ENCODE assay signal across 11 cellular contexts in the genomic region with DNA sequence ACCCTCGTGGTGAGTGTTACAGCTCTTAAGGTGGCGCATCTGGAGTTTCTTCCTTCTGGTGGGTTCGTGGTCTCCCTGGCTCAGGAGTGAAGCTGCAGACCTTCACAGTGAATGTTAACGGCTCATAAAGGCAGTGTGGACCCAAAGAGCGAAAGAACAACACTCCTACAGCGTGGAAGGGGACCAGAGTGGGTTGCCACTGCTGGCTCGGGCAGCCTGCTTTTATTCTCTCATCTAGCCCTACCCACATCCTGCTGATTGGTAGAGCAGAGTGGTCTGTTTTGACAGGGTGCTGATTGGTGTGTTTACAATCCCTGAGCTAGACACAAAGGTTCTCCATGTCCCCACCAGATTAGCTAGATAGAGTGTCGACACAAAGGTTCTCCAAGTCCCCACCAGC. TPM values are rescaled to one million over a fixed set of nuclear protein-coding genes. Genes with fewer than 3 reads are reported as not detected.
A peak's percentile ranks its signal among the peaks of the same experiment; 100 is the strongest.
DNase-seq lines count a peak whose midpoint lies in the region; ATAC-seq, FAIRE-seq and TF ChIP-seq lines count a peak whose summit lies in the region.
"Not testable (repeated sequence)": the region's sequence is repeated elsewhere in the genome, so short reads cannot be mapped to it uniquely, and the experiment has no call there.
"Had no signal": no experiment of that assay in that cellular context is flagged by ENCODE, and none has a peak within 500 bp of the region (broad histone marks: within the 10 kb centered on the region; RNA-seq: fewer than 3 reads in every experiment).

No MANE protein-coding gene starts in this region.

- not testable (repeated sequence) for TF ChIP-seq CTCF in DND-41 (IDR thresholded peaks at IDR 0.05; ENCODE audit: borderline replicate concordance, extremely low read depth, low read length, poor library complexity, severe bottlenecking); RWPE1 (conservative IDR thresholded peaks at IDR 0.05; ENCODE audit: low read depth); GM12878 (IDR thresholded peaks at IDR 0.05 in 2 of 3, conservative IDR thresholded peaks at IDR 0.05 in 1 of 3; ENCODE audit: control insufficient read depth in 2 of 3, extremely low read depth in 1 of 3, insufficient read depth in 1 of 3, low read depth in 3 of 3, low read length in 3 of 3); progenitor cell of endocrine pancreas (IDR thresholded peaks at IDR 0.05; ENCODE audit: unreplicated experiment)

- not testable (repeated sequence) for H3K79me1 ChIP-seq in mesendoderm (ENCODE audit: low read length)

- DNase-seq in DND-41, result peak; percentile 60
- not testable (repeated sequence) for DNase-seq in RWPE1 (ENCODE audit: low spot score); activated CD4-positive, alpha-beta T cell treated with anti-CD3 and anti-CD28 coated beads for 36 hours; activated T-helper 1 cell treated with anti-CD3 and anti-CD28 coated beads, Interleukin-12 subunit alpha, Interleukin-12 subunit beta, Interleukin-2, Interleukin-4 antibody, amounts not matched to agents 30 ng/mL and 10 ng/mL and 1 ng/mL, durations not matched to agents 14 hours and 24 hours and 36 hours (ENCODE audit: low spot score); GM12878 (ENCODE audit: low read depth, low spot score); progenitor cell of endocrine pancreas (ENCODE audit: low spot score, unreplicated experiment)
- peak; percentile 44 for DNase-seq in mesendoderm

- H3K4me3 Mint-ChIP-seq in activated CD4-positive, alpha-beta T cell treated with anti-CD3 and anti-CD28 coated beads for 36 hours, result peak overlapping the region; percentile 29
- peak overlapping the region; percentile 63 for H3K4me3 Mint-ChIP-seq in activated T-helper 1 cell treated with anti-CD3 and anti-CD28 coated beads, Interleukin-12 subunit alpha, Interleukin-12 subunit beta, Interleukin-2, Interleukin-4 antibody, amounts not matched to agents 30 ng/mL and 10 ng/mL and 1 ng/mL, durations not matched to agents 14 hours and 24 hours and 36 hours
- peak overlapping the region; percentile 41 for H3K4me3 Mint-ChIP-seq in progenitor cell of endocrine pancreas (ENCODE audit: low read depth)

- H2BK15ac ChIP-seq in mesendoderm (replicated peaks; ENCODE audit: low read depth), result not testable (repeated sequence)

- POLR2A ChIA-PET in RWPE1 (lab: Yijun Ruan, JAX; ENCODE audit: low non-redundant PET) (interaction anchor here (0.6 kb wide), 1 partner anchor 12 kb away, joined by 4 read pairs; no protein-coding TSS in a partner anchor), GM12878 (lab: Charles Lee) (interaction anchor here (0.6 to 3.7 kb wide), 3 partner anchors 30 to 36 kb away, joined by 6 to 27 read pairs (median 12); no protein-coding TSS in a partner anchor)
- POLR2A ChIA-PET in activated CD4-positive, alpha-beta T cell treated with anti-CD3 and anti-CD28 coated beads for 36 hours (lab: Charles Lee), result interaction anchor here (1.1 kb wide), 1 partner anchor 37 kb away, joined by 4 read pairs; no protein-coding TSS in a partner anchor

- BruUV-seq in GM12878 (replicated peaks; lab: Mats Ljungman, UMichigan), result not testable (repeated sequence)

- H3K4me1 ChIP-seq in DND-41 (ENCODE audit: insufficient read depth, low read length), result peaks cover 38% of the 10 kb centered on the region
- not testable (repeated sequence) for H3K4me1 ChIP-seq in GM12878 (ENCODE audit: control insufficient read depth, insufficient read depth, low read length); mesendoderm (ENCODE audit: control insufficient read depth, low read depth, low read length)

- not testable (repeated sequence) for H3K4me3 ChIP-seq in DND-41 (ENCODE audit: low read depth in 1 of 2, low read length in 2 of 2); GM12878; mesendoderm (ENCODE audit: low read length)

- TF ChIP-seq RAD21 in GM12878 (IDR thresholded peaks at IDR 0.05; ENCODE audit: insufficient read depth, low read depth, low read length), result not testable (repeated sequence)

- H3K4me1 Mint-ChIP-seq in activated CD4-positive, alpha-beta T cell treated with anti-CD3 and anti-CD28 coated beads for 36 hours, result peaks cover 26% of the 10 kb centered on the region
- peaks cover 35% of the 10 kb centered on the region for H3K4me1 Mint-ChIP-seq in activated T-helper 1 cell treated with anti-CD3 and anti-CD28 coated beads, Interleukin-12 subunit alpha, Interleukin-12 subunit beta, Interleukin-2, Interleukin-4 antibody, amounts not matched to agents 30 ng/mL and 10 ng/mL and 1 ng/mL, durations not matched to agents 14 hours and 24 hours and 36 hours (ENCODE audit: low read depth)
- H3K4me1 Mint-ChIP-seq in progenitor cell of endocrine pancreas (ENCODE audit: low read depth), result not testable (repeated sequence)

- peak overlapping the region; percentile 32 for H3K27ac ChIP-seq in DND-41 (ENCODE audit: low read length)
- H3K27ac ChIP-seq in RWPE1, result peak overlapping the region; percentile 95
- H3K27ac ChIP-seq in GM12878 (ENCODE audit: control insufficient read depth, insufficient read depth); mesendoderm (ENCODE audit: low read depth, low read length): not testable (repeated sequence)

- not testable (repeated sequence) for H2AFZ ChIP-seq in DND-41 (ENCODE audit: low read depth, low read length); GM12878 (ENCODE audit: control insufficient read depth, low read depth, low read length)

- H3K4ac ChIP-seq in mesendoderm (ENCODE audit: low read depth, low read length), result not testable (repeated sequence)

- 82% methylated on average over 8 of the region's 8 CpGs for WGBS in GM12878 (ENCODE audit: insufficient coverage, insufficient replicate concordance, low lambda C conversion rate, missing lambda C conversion rate)
- WGBS in mesendoderm (ENCODE audit: extremely low coverage, insufficient coverage, low lambda C conversion rate), result no CpG with 5 or more reads among the region's 8 CpGs

- H3K79me2 ChIP-seq in DND-41 (ENCODE audit: insufficient read depth, low read length) (peaks cover 37% of the 10 kb centered on the region), GM12878 (ENCODE audit: control insufficient read depth, insufficient read depth, low read length) (peaks cover 17% of the 10 kb centered on the region), mesendoderm (ENCODE audit: control insufficient read depth, insufficient read depth, low read length) (peaks cover 13% of the 10 kb centered on the region)

- RAD21 ChIA-PET in GM12878 (lab: Charles Lee; ENCODE audit: unreplicated experiment), result interaction anchor here (0.7 to 5.2 kb wide), 6 partner anchors 24 to 339 kb away, joined by 3 to 54 read pairs (median 4); no protein-coding TSS in a partner anchor

- H4K5ac ChIP-seq in mesendoderm (ENCODE audit: low read length), result not testable (repeated sequence)

- TF ChIP-seq EP300 in GM12878 (IDR thresholded peaks at IDR 0.05; ENCODE audit: borderline replicate concordance in 1 of 2, control insufficient read depth in 1 of 2, low read depth in 2 of 2, low read length in 2 of 2), result not testable (repeated sequence)

- H3K4me2 ChIP-seq in DND-41 (ENCODE audit: insufficient read depth, low read length); mesendoderm (ENCODE audit: low read length): not testable (repeated sequence)
- H3K4me2 ChIP-seq in GM12878 (ENCODE audit: control insufficient read depth, insufficient read depth), result peak overlapping the region; percentile 4; the same call in 1 of the 2 replicates

- H4K20me1 ChIP-seq in DND-41 (ENCODE audit: insufficient read depth, low read length), result peaks cover 22% of the 10 kb centered on the region
- H4K20me1 ChIP-seq in GM12878 (ENCODE audit: control insufficient read depth, insufficient read depth), result not testable (repeated sequence)

- TF ChIP-seq POLR2A in GM12878 (IDR thresholded peaks at IDR 0.05; ENCODE audit: low read depth, low read length), result not testable (repeated sequence)

- H3K9me3 Mint-ChIP-seq in activated CD4-positive, alpha-beta T cell treated with anti-CD3 and anti-CD28 coated beads for 36 hours (ENCODE audit: low read depth); activated T-helper 1 cell treated with anti-CD3 and anti-CD28 coated beads, Interleukin-12 subunit alpha, Interleukin-12 subunit beta, Interleukin-2, Interleukin-4 antibody, amounts not matched to agents 30 ng/mL and 10 ng/mL and 1 ng/mL, durations not matched to agents 14 hours and 24 hours and 36 hours; progenitor cell of endocrine pancreas (ENCODE audit: low read depth): not testable (repeated sequence)

- not testable (repeated sequence) for H2BK5ac ChIP-seq in mesendoderm (ENCODE audit: low read length)

- not testable (repeated sequence) for H3K27me3 ChIP-seq in DND-41 (ENCODE audit: insufficient read depth, low read length, poor library complexity); GM12878 (replicated peaks in 1 of 2; ENCODE audit: control insufficient read depth in 2 of 2, insufficient read depth in 2 of 2, low read length in 1 of 2); mesendoderm (ENCODE audit: insufficient read depth, low read length, poor library complexity)

- not testable (repeated sequence) for H2AK5ac ChIP-seq in mesendoderm (ENCODE audit: low read length)

- SMC1A ChIA-PET in GM12878 (lab: Charles Lee; ENCODE audit: uncharacterized antibody, unreplicated experiment), result interaction anchor here (1.2 to 3.8 kb wide), 8 partner anchors 8 to 53 kb away, joined by 3 to 17 read pairs (median 6); no protein-coding TSS in a partner anchor

- not testable (repeated sequence) for H4K8ac ChIP-seq in mesendoderm (ENCODE audit: low read depth, low read length)

- CTCF ChIA-PET in RWPE1 (lab: Yijun Ruan, JAX) (interaction anchor here (1.0 to 1.3 kb wide), 2 partner anchors 47 to 149 kb away, joined by 3 to 5 read pairs; no protein-coding TSS in a partner anchor), GM12878 (lab: Yijun Ruan, JAX) (interaction anchor here (2.5 to 21.2 kb wide), 4 partner anchors 28 to 149 kb away, joined by 8 to 276 read pairs (median 32); no protein-coding TSS in a partner anchor)
- CTCF ChIA-PET in activated CD4-positive, alpha-beta T cell treated with anti-CD3 and anti-CD28 coated beads for 36 hours (lab: Charles Lee), result interaction anchor here (0.8 to 4.4 kb wide), 5 partner anchors 10 to 148 kb away, joined by 3 to 16 read pairs (median 5); no protein-coding TSS in a partner anchor

- H3K18ac ChIP-seq in mesendoderm (ENCODE audit: low read length), result not testable (repeated sequence)

- in situ Hi-C loops in GM12878 (cut with MboI), result not testable (repeated sequence)

- ATAC-seq in DND-41 (ENCODE audit: insufficient read depth, low read depth); activated CD4-positive, alpha-beta T cell treated with anti-CD3 and anti-CD28 coated beads for 36 hours; GM12878: not testable (repeated sequence)

- H2BK120ac ChIP-seq in mesendoderm (ENCODE audit: low read depth, low read length), result not testable (repeated sequence)

- H3K9ac ChIP-seq in DND-41 (ENCODE audit: low read depth, low read length); GM12878 (ENCODE audit: control insufficient read depth, insufficient read depth, low read length); mesendoderm (ENCODE audit: low read length): not testable (repeated sequence)

- FAIRE-seq in GM12878 (lab: Jason Lieb, UNC), result not testable (repeated sequence)

- not testable (repeated sequence) for H3K9me3 ChIP-seq in DND-41 (ENCODE audit: insufficient read depth, low read length, severe bottlenecking); GM12878 (replicated peaks; ENCODE audit: control insufficient read depth, insufficient read depth, low read length)

- not testable (repeated sequence) for H3K36me3 ChIP-seq in DND-41 (ENCODE audit: insufficient read depth, low read length); GM12878 (ENCODE audit: control insufficient read depth in 2 of 2, insufficient read depth in 2 of 2, low read length in 1 of 2); mesendoderm (ENCODE audit: control insufficient read depth, insufficient read depth, low read length)

- not testable (repeated sequence) for H3K27me3 Mint-ChIP-seq in activated CD4-positive, alpha-beta T cell treated with anti-CD3 and anti-CD28 coated beads for 36 hours; activated T-helper 1 cell treated with anti-CD3 and anti-CD28 coated beads, Interleukin-12 subunit alpha, Interleukin-12 subunit beta, Interleukin-2, Interleukin-4 antibody, amounts not matched to agents 30 ng/mL and 10 ng/mL and 1 ng/mL, durations not matched to agents 14 hours and 24 hours and 36 hours (ENCODE audit: insufficient read depth)
- peaks cover 32% of the 10 kb centered on the region for H3K27me3 Mint-ChIP-seq in progenitor cell of endocrine pancreas

- not testable (repeated sequence) for H3K23ac ChIP-seq in mesendoderm (ENCODE audit: low read length)

- peak overlapping the region; percentile 79 for H3K27ac Mint-ChIP-seq in activated CD4-positive, alpha-beta T cell treated with anti-CD3 and anti-CD28 coated beads for 36 hours
- H3K27ac Mint-ChIP-seq in activated T-helper 1 cell treated with anti-CD3 and anti-CD28 coated beads, Interleukin-12 subunit alpha, Interleukin-12 subunit beta, Interleukin-2, Interleukin-4 antibody, amounts not matched to agents 30 ng/mL and 10 ng/mL and 1 ng/mL, durations not matched to agents 14 hours and 24 hours and 36 hours, result peak overlapping the region; percentile 79
- H3K27ac Mint-ChIP-seq in progenitor cell of endocrine pancreas, result not testable (repeated sequence)

- H3K36me3 Mint-ChIP-seq in activated CD4-positive, alpha-beta T cell treated with anti-CD3 and anti-CD28 coated beads for 36 hours (ENCODE audit: low read depth); activated T-helper 1 cell treated with anti-CD3 and anti-CD28 coated beads, Interleukin-12 subunit alpha, Interleukin-12 subunit beta, Interleukin-2, Interleukin-4 antibody, amounts not matched to agents 30 ng/mL and 10 ng/mL and 1 ng/mL, durations not matched to agents 14 hours and 24 hours and 36 hours (ENCODE audit: low read depth); progenitor cell of endocrine pancreas (ENCODE audit: insufficient read depth): not testable (repeated sequence)

- intact Hi-C loops in activated CD4-positive, alpha-beta T cell treated with anti-CD3 and anti-CD28 coated beads for 36 hours (cut with DNase I, micrococcal nuclease); GM12878 (cut with micrococcal nuclease; ENCODE audit: unreplicated experiment): not testable (repeated sequence)
- intact Hi-C loops in activated T-helper 1 cell treated with anti-CD3 and anti-CD28 coated beads, Interleukin-12 subunit alpha, Interleukin-12 subunit beta, Interleukin-2, Interleukin-4 antibody, amounts not matched to agents 30 ng/mL and 10 ng/mL and 1 ng/mL, durations not matched to agents 14 hours and 24 hours and 36 hours (cut with micrococcal nuclease), result loop anchor here (10.0 kb wide), 1 partner anchor 370 kb away; no protein-coding TSS in a partner anchor

- not testable (repeated sequence) for H3K56ac ChIP-seq in mesendoderm (ENCODE audit: low read length)

RNA-seq across cellular contexts. Expression of a gene that starts 1.6 kb away (rescaled TPM):
- 10 to 100 TPM; 93.8 to 99.2 TPM for total RNA-seq in activated CD4-positive, alpha-beta T cell treated with anti-CD3 and anti-CD28 coated beads for 36 hours
- 124 and 126 TPM in 2 replicates for total RNA-seq in activated T-helper 1 cell treated with anti-CD3 and anti-CD28 coated beads, Interleukin-12 subunit alpha, Interleukin-12 subunit beta, Interleukin-2, Interleukin-4 antibody, amounts not matched to agents 30 ng/mL and 10 ng/mL and 1 ng/mL, durations not matched to agents 14 hours and 24 hours and 36 hours
- total RNA-seq in GM12878 (2013; cell fraction: nucleolus; rRNA removed), result 10.4 and 10.7 TPM in 2 replicates
- total RNA-seq in GM12878 (2014; rRNA removed) (46.8 and 58.7 TPM in 2 replicates), GM12878 (2014; rRNA removed; fragmentation: Illumina TruSeq; extraction: Trizol) (26.2 and 26.6 TPM in 2 replicates), GM12878 (2021) (96.9 and 106 TPM in 2 replicates), progenitor cell of endocrine pancreas (30.2 and 30.3 TPM in 2 replicates)
- 21.4 TPM for polyA plus RNA-seq in GM12878 (2011; ENCODE audit: low read depth)
- polyA plus RNA-seq in GM12878 (2011; rRNA removed) (25.1 and 63.8 TPM in 2 replicates), GM12878 (2014; fragmentation: Illumina TruSeq; extraction: Trizol) (15.6 and 47.8 TPM in 2 replicates), GM12878 (2014; fragmentation: Nextera tagmentation; extraction: Ambion mirVana) (10 to 100 TPM in 1 of 2 experiments, 1 to 10 TPM in 1; 8.9 to 20.2 TPM), GM12878 (2014; rRNA removed) (91.3 and 95.0 TPM in 2 replicates), GM12878 (2016; fragmentation: Nextera tagmentation; extraction: Ambion mirVana) (100 to 1,000 TPM; 190 to 206 TPM)
- polyA plus RNA-seq in GM12878 (2011; cell fraction: cytosol; rRNA removed), result 78.3 and 91.7 TPM in 2 replicates
- polyA plus RNA-seq in GM12878 (2011; cell fraction: nucleus; rRNA removed), result 66.6 and 118 TPM in 2 replicates
- 40.9 and 50.2 TPM in 2 replicates for polyA plus RNA-seq in GM12878 (2012)
- 48.9 and 64.2 TPM in 2 replicates for polyA minus RNA-seq in GM12878 (2011; rRNA and poly(A)+ RNA removed)
- 20.3 and 20.8 TPM in 2 replicates for polyA minus RNA-seq in GM12878 (2011; cell fraction: cytosol; rRNA and poly(A)+ RNA removed)
- 9.7 and 21.4 TPM in 2 replicates for polyA minus RNA-seq in GM12878 (2011; cell fraction: nucleus; rRNA and poly(A)+ RNA removed)
- polyA plus RNA-seq in mesendoderm (2013, experiment 1 of 2), result 101 TPM
- 108 TPM for polyA plus RNA-seq in mesendoderm (2013, experiment 2 of 2)

RNA-seq across cellular contexts. Expression of a gene that starts 24.6 kb away (rescaled TPM):
- total RNA-seq in activated CD4-positive, alpha-beta T cell treated with anti-CD3 and anti-CD28 coated beads for 36 hours, result under 1 TPM in 1 of 2 experiments, not detected in 1; 0.05 TPM
- total RNA-seq in activated T-helper 1 cell treated with anti-CD3 and anti-CD28 coated beads, Interleukin-12 subunit alpha, Interleukin-12 subunit beta, Interleukin-2, Interleukin-4 antibody, amounts not matched to agents 30 ng/mL and 10 ng/mL and 1 ng/mL, durations not matched to agents 14 hours and 24 hours and 36 hours, result 0.27 and 0.29 TPM in 2 replicates
- total RNA-seq in GM12878 (2013; cell fraction: nucleolus; rRNA removed), result 0.38 and 0.49 TPM in 2 replicates
- total RNA-seq in GM12878 (2014; rRNA removed) (0.16 and 0.28 TPM in 2 replicates), GM12878 (2014; rRNA removed; fragmentation: Illumina TruSeq; extraction: Trizol) (0.13 and 0.14 TPM in 2 replicates), GM12878 (2021) (0.32 and 1.0 TPM in 2 replicates), progenitor cell of endocrine pancreas (0.07 and 0.12 TPM in 2 replicates)
- 0.38 TPM for polyA plus RNA-seq in GM12878 (2011; ENCODE audit: low read depth)
- polyA plus RNA-seq in GM12878 (2011; rRNA removed) (0.23 and 0.27 TPM in 2 replicates), GM12878 (2014; fragmentation: Illumina TruSeq; extraction: Trizol) (0.13 and 0.16 TPM in 2 replicates), GM12878 (2014; fragmentation: Nextera tagmentation; extraction: Ambion mirVana) (under 1 TPM; 0.13 TPM), GM12878 (2014; rRNA removed) (0.16 and 0.49 TPM in 2 replicates), GM12878 (2016; fragmentation: Nextera tagmentation; extraction: Ambion mirVana) (1 to 10 TPM; 1.2 to 2.0 TPM)
- polyA plus RNA-seq in GM12878 (2011; cell fraction: cytosol; rRNA removed), result 0.33 and 0.35 TPM in 2 replicates
- polyA plus RNA-seq in GM12878 (2011; cell fraction: nucleus; rRNA removed), result 0.26 and 0.43 TPM in 2 replicates
- 0.89 and 1.5 TPM in 2 replicates for polyA plus RNA-seq in GM12878 (2012)
- 0.15 and 0.31 TPM in 2 replicates for polyA minus RNA-seq in GM12878 (2011; rRNA and poly(A)+ RNA removed)
- polyA minus RNA-seq in GM12878 (2011; cell fraction: cytosol; rRNA and poly(A)+ RNA removed), result 0.62 TPM in 1 of 2 replicates, not detected in the other
- 0.12 and 0.57 TPM in 2 replicates for polyA minus RNA-seq in GM12878 (2011; cell fraction: nucleus; rRNA and poly(A)+ RNA removed)
- 0.13 TPM for polyA plus RNA-seq in mesendoderm (2013, experiment 1 of 2)
- 0.14 TPM for polyA plus RNA-seq in mesendoderm (2013, experiment 2 of 2)
- total RNA-seq: endodermal cell, Right ventricle myocardium inferior, sigmoid colon had no signal
- polyA plus RNA-seq: CD14-positive monocyte had no signal

RNA-seq across cellular contexts. Expression of a gene that starts 29.4 kb away (rescaled TPM):
- under 1 TPM; 0.14 to 0.55 TPM for total RNA-seq in activated CD4-positive, alpha-beta T cell treated with anti-CD3 and anti-CD28 coated beads for 36 hours
- 1.2 and 1.8 TPM in 2 replicates for total RNA-seq in activated T-helper 1 cell treated with anti-CD3 and anti-CD28 coated beads, Interleukin-12 subunit alpha, Interleukin-12 subunit beta, Interleukin-2, Interleukin-4 antibody, amounts not matched to agents 30 ng/mL and 10 ng/mL and 1 ng/mL, durations not matched to agents 14 hours and 24 hours and 36 hours
- 0.59 and 1.2 TPM in 2 replicates for total RNA-seq in GM12878 (2013; cell fraction: nucleolus; rRNA removed)
- total RNA-seq in GM12878 (2014; rRNA removed), result 0.44 TPM in 1 of 2 replicates, not detected in the other
- not detected in 2 replicates for total RNA-seq in GM12878 (2014; rRNA removed; fragmentation: Illumina TruSeq; extraction: Trizol)
- 0.59 and 0.90 TPM in 2 replicates for total RNA-seq in GM12878 (2021)
- polyA plus RNA-seq in GM12878 (2011; ENCODE audit: low read depth), result not detected
- polyA plus RNA-seq in GM12878 (2011; rRNA removed), result 0.19 and 0.71 TPM in 2 replicates
- 0.43 and 0.60 TPM in 2 replicates for polyA plus RNA-seq in GM12878 (2011; cell fraction: cytosol; rRNA removed)
- polyA plus RNA-seq in GM12878 (2011; cell fraction: nucleus; rRNA removed), result 9.4 and 9.6 TPM in 2 replicates
- polyA plus RNA-seq in GM12878 (2012), result 0.51 and 0.54 TPM in 2 replicates
- not detected in 2 replicates for polyA plus RNA-seq in GM12878 (2014; fragmentation: Illumina TruSeq; extraction: Trizol)
- polyA plus RNA-seq in GM12878 (2014; fragmentation: Nextera tagmentation; extraction: Ambion mirVana), result not detected
- polyA plus RNA-seq in GM12878 (2014; rRNA removed), result 0.18 and 0.28 TPM in 2 replicates
- polyA plus RNA-seq in GM12878 (2016; fragmentation: Nextera tagmentation; extraction: Ambion mirVana), result not detected
- polyA minus RNA-seq in GM12878 (2011; rRNA and poly(A)+ RNA removed), result 1.8 TPM in 1 of 2 replicates, not detected in the other
- polyA minus RNA-seq in GM12878 (2011; cell fraction: cytosol; rRNA and poly(A)+ RNA removed), result 0.53 TPM in 1 of 2 replicates, not detected in the other
- polyA minus RNA-seq in GM12878 (2011; cell fraction: nucleus; rRNA and poly(A)+ RNA removed), result 1.6 and 2.2 TPM in 2 replicates
- polyA plus RNA-seq in mesendoderm (2013, experiment 1 of 2), result 5.0 TPM
- polyA plus RNA-seq in mesendoderm (2013, experiment 2 of 2), result 4.9 TPM
- total RNA-seq in progenitor cell of endocrine pancreas, result 49.5 and 54.0 TPM in 2 replicates
- polyA plus RNA-seq: CD14-positive monocyte had no signal

Comparison
In these comparisons a context has a peak if more than half of its experiments do, and no peak if none do; other contexts are left out.
1. RNA of a gene that starts 29.4 kb away (total RNA-seq): 49.5 to 54.0 TPM in progenitor cell of endocrine pancreas; 1.2 to 1.8 TPM in activated T-helper 1 cell treated with anti-CD3 and anti-CD28 coated beads, Interleukin-12 subunit alpha, Interleukin-12 subunit beta, Interleukin-2, Interleukin-4 antibody, amounts not matched to agents 30 ng/mL and 10 ng/mL and 1 ng/mL, durations not matched to agents 14 hours and 24 hours and 36 hours, 0.14 to 0.55 TPM in activated CD4-positive, alpha-beta T cell treated with anti-CD3 and anti-CD28 coated beads for 36 hours and 0.44 to 1.2 TPM in GM12878; every median in the first group is over 10 times any median in the second.
2. Peak in every context shown above with its lines, with median percentiles within 50 percentile points of each other: H3K4me3 Mint-ChIP-seq.